ENCODE assay signal across 1 cellular context in genomic region chr19:11269408-11269807, GRCh38.
TF ChIP-seq lines count a peak whose summit lies in the region.

No MANE protein-coding gene starts in this region.

TF ChIP-seq in K562, 482 proteins besides CTCF, POLR2A, EP300 and RAD21:
- no peak for TF ChIP-seq PBX2 (CRISPR knock-in tag; IDR thresholded peaks at IDR 0.05; ENCODE audit: low read depth)
- TF ChIP-seq PBX2 (tag; conservative IDR thresholded peaks at IDR 0.05; ENCODE audit: low read depth) = peak; percentile 87
- TF ChIP-seq MAZ (CRISPR knock-in tag; conservative IDR thresholded peaks at IDR 0.05 in 1 of 2, IDR thresholded peaks at IDR 0.05 in 1 of 2) = no peak
- TF ChIP-seq ZSCAN32 (CRISPR knock-in tag; IDR thresholded peaks at IDR 0.05) = no peak
- peak; percentile 82 for TF ChIP-seq PKNOX1 (IDR thresholded peaks at IDR 0.05)
- TF ChIP-seq MECOM (CRISPR knock-in tag; IDR thresholded peaks at IDR 0.05) = peak; percentile 75; the same call in 1 of the 2 replicates
- TF ChIP-seq EGR1 (conservative IDR thresholded peaks at IDR 0.05) = 0 out of 2 replicates have a peak, but pooled peaks have one; percentile 14
- TF ChIP-seq ZNF589 (CRISPR knock-in tag; IDR thresholded peaks at IDR 0.05; ENCODE audit: low read depth) = 0 out of 2 replicates have a peak, but pooled peaks have one; percentile 56
- no peak for TF ChIP-seq CHD2 (IDR thresholded peaks at IDR 0.05; ENCODE audit: low read depth, low read length)
- TF ChIP-seq MEIS2 (IDR thresholded peaks at IDR 0.05; ENCODE audit: partially characterized antibody) = peak; percentile 96
